Comparison of ENCODE assay signal across 1 cellular context in genomic region chr7:99050971-99051370, GRCh38.
TF ChIP-seq lines count a peak whose summit lies in the region.

No MANE protein-coding gene starts in this region.

TF ChIP-seq in endothelial cell of umbilical vein, 7 proteins besides CTCF, POLR2A, EP300 and RAD21 (continued from another document):
- peak; percentile 21 for TF ChIP-seq FOS (IDR thresholded peaks at IDR 0.05; ENCODE audit: borderline replicate concordance, insufficient read depth, low read length)
- no peak for TF ChIP-seq POLR2AphosphoS5 (IDR thresholded peaks at IDR 0.05; ENCODE audit: insufficient read depth, low read depth, low read length)
